23 cellular contexts compared by ENCODE assay signal in the genomic region with DNA sequence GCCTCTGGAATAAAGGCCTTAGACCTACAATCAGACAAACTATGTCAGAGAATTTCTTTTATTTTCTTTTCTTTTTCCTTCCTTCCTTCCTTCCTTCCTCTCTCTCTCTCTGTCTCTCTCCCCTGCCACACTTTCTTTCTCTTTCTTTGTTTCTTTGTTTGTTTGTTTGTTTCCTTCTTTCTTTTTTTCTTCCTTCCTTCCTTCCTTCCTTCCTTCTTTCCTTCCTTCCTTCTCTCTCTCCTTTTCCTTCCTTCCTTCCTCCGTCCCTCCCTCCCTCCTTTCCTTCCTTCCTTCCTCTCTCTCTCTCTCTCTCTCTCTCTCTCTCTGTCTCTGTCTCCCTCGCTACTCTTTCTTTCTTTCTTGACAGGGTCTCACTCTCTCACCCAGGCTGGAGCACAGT.
A peak's percentile ranks its signal among the peaks of the same experiment; 100 is the strongest.
DNase-seq lines count a peak whose midpoint lies in the region; ATAC-seq, FAIRE-seq and TF ChIP-seq lines count a peak whose summit lies in the region.
"Had no signal": no experiment of that assay in that cellular context is flagged by ENCODE, and none has a peak within 500 bp of the region (broad histone marks: within the 10 kb centered on the region; RNA-seq: fewer than 3 reads in every experiment).

No MANE protein-coding gene starts in this region.

- TF ChIP-seq POLR2A in K562 (conservative IDR thresholded peaks at IDR 0.05), result no peak

- CTCF ChIA-PET in K562 (lab: Yijun Ruan, JAX; ENCODE audit: low intra/inter-chr PET ratio), result no interaction called here

- H4K12ac ChIP-seq in trophoblast cell (ENCODE audit: low read depth, low read length), result no peak overlapping the region

- TF ChIP-seq CTCF in K562 (IDR thresholded peaks at IDR 0.05 in 2 of 3, conservative IDR thresholded peaks at IDR 0.05 in 1 of 3; ENCODE audit: insufficient read depth in 2 of 3, low read depth in 1 of 3, low read length in 3 of 3) (no peak), ascending aorta (IDR thresholded peaks at IDR 0.05) (no peak)

- H3K4me1 ChIP-seq in K562 (replicated peaks in 1 of 2; ENCODE audit: control insufficient read depth in 2 of 2, insufficient read depth in 2 of 2, low read length in 2 of 2), result no peaks in the 10 kb centered on the region
- H3K4me1 ChIP-seq in trophoblast cell (ENCODE audit: control insufficient read depth in 1 of 2, insufficient read depth in 2 of 2, low read length in 2 of 2), result peaks cover 6 to 19% of the 10 kb centered on the region in 2 experiments
- no peaks in the 10 kb centered on the region for H3K4me1 ChIP-seq in ascending aorta
- H3K4me1 ChIP-seq: A549, HAP-1 had no signal

- TF ChIP-seq RAD21 in K562 (CRISPR knock-in tag; conservative IDR thresholded peaks at IDR 0.05 in 1 of 2, IDR thresholded peaks at IDR 0.05 in 1 of 2), result no peak

- H3K4me3 ChIP-seq in K562 (no peak overlapping the region), trophoblast cell (ENCODE audit: low read depth, low read length) (no peak overlapping the region), ascending aorta (no peak overlapping the region)
- H3K4me3 ChIP-seq: A549, BLaER1, HAP-1 had no signal

- no peak overlapping the region for H3K23ac ChIP-seq in trophoblast cell (ENCODE audit: low read length)

- H3K4ac ChIP-seq in trophoblast cell (ENCODE audit: low read depth, low read length), result no peak overlapping the region

- peaks cover 2% of the 10 kb centered on the region for H3K36me3 Mint-ChIP-seq in activated naive CD4-positive, alpha-beta T cell treated with anti-CD3 and anti-CD28 coated beads, Interleukin-2, amount 50 U/mL, for 24 hours
- H3K36me3 Mint-ChIP-seq in activated T-cell treated with anti-CD3 and anti-CD28 coated beads, Interleukin-2, amount 50 U/mL, for 72 hours (ENCODE audit: insufficient read depth in 2 of 2), result peaks cover 0 to 2% of the 10 kb centered on the region in 2 donors
- H3K36me3 Mint-ChIP-seq: CD4-positive, CD25-positive, alpha-beta regulatory T cell; CD8-positive, alpha-beta T cell had no signal

- peak overlapping the region; percentile 91 for H3K27ac Mint-ChIP-seq in activated naive CD4-positive, alpha-beta T cell treated with anti-CD3 and anti-CD28 coated beads, Interleukin-2, amount 50 U/mL, for 24 hours
- no peak overlapping the region for H3K27ac Mint-ChIP-seq in activated T-cell treated with anti-CD3 and anti-CD28 coated beads, Interleukin-2, amount 50 U/mL, for 72 hours
- H3K27ac Mint-ChIP-seq: B cell; CD8-positive, alpha-beta T cell had no signal

- peak overlapping the region; percentile 90 for H3K14ac ChIP-seq in trophoblast cell (ENCODE audit: low read length)

- H3K27ac ChIP-seq in K562 (ENCODE audit: extremely low read depth, low read depth, low read length), result no peak overlapping the region
- peak overlapping the region; percentile 93 for H3K27ac ChIP-seq in trophoblast cell (ENCODE audit: low read depth, low read length)
- H3K27ac ChIP-seq in ascending aorta, result no peak overlapping the region
- H3K27ac ChIP-seq: A549, BLaER1, C4-2B had no signal

- H3K4me3 Mint-ChIP-seq in activated naive CD4-positive, alpha-beta T cell treated with anti-CD3 and anti-CD28 coated beads, Interleukin-2, amount 50 U/mL, for 24 hours, result no peak overlapping the region
- H3K4me3 Mint-ChIP-seq in activated T-cell treated with anti-CD3 and anti-CD28 coated beads, Interleukin-2, amount 50 U/mL, for 72 hours, result no peak overlapping the region
- H3K4me3 Mint-ChIP-seq: B cell; CD4-positive, CD25-positive, alpha-beta regulatory T cell; CD8-positive, alpha-beta T cell had no signal

- no peak for FAIRE-seq in K562 (lab: Jason Lieb, UNC)
- FAIRE-seq: A549, G401.6, GM12892, H54 had no signal

- peak overlapping the region; percentile 89 for H2BK120ac ChIP-seq in trophoblast cell (ENCODE audit: insufficient read depth, low read length, poor library complexity)

- H4K20me1 ChIP-seq in K562 (replicated peaks; ENCODE audit: control insufficient read depth, insufficient read depth, low read length), result no peaks in the 10 kb centered on the region
- H4K20me1 ChIP-seq: BLaER1 had no signal

- no peak for TF ChIP-seq EP300 in K562 (IDR thresholded peaks at IDR 0.05; ENCODE audit: low read length)

- H3K27me3 ChIP-seq in K562 (ENCODE audit: control insufficient read depth in 2 of 2, insufficient read depth in 2 of 2, low read length in 2 of 2), result peaks cover 5 to 15% of the 10 kb centered on the region in 2 experiments; a peak in 3 of 5 replicates
- H3K27me3 ChIP-seq in trophoblast cell (ENCODE audit: insufficient read depth, low read length), result no peaks in the 10 kb centered on the region
- no peaks in the 10 kb centered on the region for H3K27me3 ChIP-seq in ascending aorta
- H3K27me3 ChIP-seq: BLaER1 had no signal

- H3K27me3 Mint-ChIP-seq in activated naive CD4-positive, alpha-beta T cell treated with anti-CD3 and anti-CD28 coated beads, Interleukin-2, amount 50 U/mL, for 24 hours, result peaks cover 3% of the 10 kb centered on the region
- peaks cover 12% of the 10 kb centered on the region for H3K27me3 Mint-ChIP-seq in activated T-cell treated with anti-CD3 and anti-CD28 coated beads, Interleukin-2, amount 50 U/mL, for 72 hours (ENCODE audit: low read depth)

- intact Hi-C loops in K562 (cut with micrococcal nuclease) (no loop called here), ascending aorta (cut with DNase I) (no loop called here)

- H3K79me2 ChIP-seq in K562 (ENCODE audit: control insufficient read depth, insufficient read depth, low read length), result no peaks in the 10 kb centered on the region
- peaks cover 4% of the 10 kb centered on the region for H3K79me2 ChIP-seq in trophoblast cell (ENCODE audit: control insufficient read depth, insufficient read depth, low read length, poor library complexity)

- no peak overlapping the region for H2AFZ ChIP-seq in K562 (ENCODE audit: low read depth, low read length)
- no peak overlapping the region for H2AFZ ChIP-seq in trophoblast cell (ENCODE audit: insufficient read depth, low read length, poor library complexity)

- H3K9me3 ChIP-seq in K562 (replicated peaks; ENCODE audit: control insufficient read depth, insufficient read depth, low read depth, low read length) (no peaks in the 10 kb centered on the region), trophoblast cell (ENCODE audit: insufficient read depth, low read depth, low read length) (no peaks in the 10 kb centered on the region), ascending aorta (no peaks in the 10 kb centered on the region)
- H3K9me3 ChIP-seq: A549, BLaER1, Caco-2, HAP-1 had no signal

- H2AK5ac ChIP-seq in trophoblast cell (ENCODE audit: low read length), result no peak overlapping the region

- H3K9ac ChIP-seq in K562 (ENCODE audit: insufficient read depth in 1 of 2, low read depth in 2 of 2, low read length in 2 of 2) (no peak overlapping the region), trophoblast cell (ENCODE audit: low read length) (no peak overlapping the region)
- H3K9ac ChIP-seq: BLaER1 had no signal

- POLR2A ChIA-PET in K562 (lab: Yijun Ruan, JAX), result no interaction called here

- no peaks in the 10 kb centered on the region for H3K9me1 ChIP-seq in K562 (ENCODE audit: control insufficient read depth, insufficient read depth, low read length)

- peaks cover 29% of the 10 kb centered on the region for H3K79me1 ChIP-seq in trophoblast cell (ENCODE audit: low read length)

- BruUV-seq in K562 (replicated peaks; lab: Mats Ljungman, UMichigan), result no TSS peak

- 0% methylated on average over 1 of the region's 2 CpGs for WGBS in K562 (ENCODE audit: insufficient coverage, low coverage, missing lambda C conversion rate)
- no CpG with 5 or more reads among the region's 2 CpGs for WGBS in trophoblast cell (ENCODE audit: extremely low coverage, insufficient coverage, insufficient read length)

- H2BK12ac ChIP-seq in trophoblast cell (ENCODE audit: low read length), result peak overlapping the region; percentile 75

- H3K4me2 ChIP-seq in K562 (ENCODE audit: insufficient read depth, low read length), result no peak overlapping the region
- H3K4me2 ChIP-seq in trophoblast cell (ENCODE audit: low read length), result no peak overlapping the region
- H3K4me2 ChIP-seq: A549, BLaER1 had no signal

- H4K8ac ChIP-seq in trophoblast cell (ENCODE audit: low read depth, low read length), result peak overlapping the region; percentile 63

- in situ Hi-C loops in K562 (cut with MboI), result loop anchor here (10.0 kb wide), 1 partner anchor 92 kb away; no protein-coding TSS in a partner anchor

- H4K91ac ChIP-seq in trophoblast cell (ENCODE audit: low read depth, low read length), result peak overlapping the region; percentile 91

- H3K9me3 Mint-ChIP-seq in activated naive CD4-positive, alpha-beta T cell treated with anti-CD3 and anti-CD28 coated beads, Interleukin-2, amount 50 U/mL, for 24 hours, result no peaks in the 10 kb centered on the region
- H3K9me3 Mint-ChIP-seq in activated T-cell treated with anti-CD3 and anti-CD28 coated beads, Interleukin-2, amount 50 U/mL, for 72 hours, result no peaks in the 10 kb centered on the region
- H3K9me3 Mint-ChIP-seq: CD4-positive, CD25-positive, alpha-beta regulatory T cell; CD8-positive, alpha-beta T cell had no signal

- no peak for DNase-seq in activated naive CD4-positive, alpha-beta T cell (lab: John Stamatoyannopoulos, UW)
- DNase-seq in K562 (ENCODE audit: extremely low read depth in 1 of 4, low spot score in 3 of 4) (no peak), trophoblast cell (no peak), ascending aorta (ENCODE audit: low spot score in 2 of 2) (no peak), AML-193 (lab: John Stamatoyannopoulos, UW) (no peak)
- DNase-seq in activated T-cell treated with anti-CD3 and anti-CD28 coated beads, Interleukin-2, amount 50 U/mL, for 72 hours, result no peak
- DNase-seq: 8988T; ACHN; CD4-positive, CD25-positive, alpha-beta regulatory T cell; CD8-positive, alpha-beta T cell; DMS153; DND-41; GOT3 had no signal

- no peaks in the 10 kb centered on the region for H3K4me1 Mint-ChIP-seq in activated naive CD4-positive, alpha-beta T cell treated with anti-CD3 and anti-CD28 coated beads, Interleukin-2, amount 50 U/mL, for 24 hours
- no peaks in the 10 kb centered on the region for H3K4me1 Mint-ChIP-seq in activated T-cell treated with anti-CD3 and anti-CD28 coated beads, Interleukin-2, amount 50 U/mL, for 72 hours (ENCODE audit: low read depth)
- H3K4me1 Mint-ChIP-seq: B cell had no signal

- no peak for ATAC-seq in K562
- no peak for ATAC-seq in activated T-cell treated with anti-CD3 and anti-CD28 coated beads, Interleukin-2, amount 50 U/mL, for 72 hours (replicated peaks in 1 of 2)
- ATAC-seq: A549; CD8-positive, alpha-beta T cell had no signal

- peak overlapping the region; percentile 3 for H3K18ac ChIP-seq in trophoblast cell (ENCODE audit: low read length)

- peak overlapping the region; percentile 83 for H2BK5ac ChIP-seq in trophoblast cell (ENCODE audit: low read depth, low read length, poor library complexity)

- H3K36me3 ChIP-seq in K562 (ENCODE audit: control insufficient read depth, insufficient read depth, low read length), result no peaks in the 10 kb centered on the region
- H3K36me3 ChIP-seq in trophoblast cell (ENCODE audit: control insufficient read depth in 1 of 2, insufficient read depth in 2 of 2, low read length in 2 of 2), result no peaks in the 10 kb centered on the region
- H3K36me3 ChIP-seq in ascending aorta, result no peaks in the 10 kb centered on the region
- H3K36me3 ChIP-seq: BLaER1, HAP-1 had no signal
